ENCODE assay signal across 1 cellular context in genomic region chr11:33891714-33892327, GRCh38.
TF ChIP-seq lines count a peak whose summit lies in the region.

Gene LMO2, minus strand, starts transcription at chr11:33892076. Its CDS starts 22,360 bp downstream, at chr11:33869716.

TF ChIP-seq in K562, 482 proteins besides CTCF, POLR2A, EP300 and RAD21 (continued from another document and continues in another):
- TF ChIP-seq ZNF175 (CRISPR knock-in tag; IDR thresholded peaks at IDR 0.05; ENCODE audit: low read depth) = 0 out of 2 replicates have a peak, but pooled peaks have one; percentile 40
- no peak for TF ChIP-seq MLX (CRISPR knock-in tag; conservative IDR thresholded peaks at IDR 0.05)
- TF ChIP-seq ZBTB8A (IDR thresholded peaks at IDR 0.05; ENCODE audit: partially characterized antibody) = no peak
- TF ChIP-seq CREM (IDR thresholded peaks at IDR 0.05; ENCODE audit: low read depth) = no peak
- TF ChIP-seq ZNF41 (CRISPR knock-in tag; conservative IDR thresholded peaks at IDR 0.05) = no peak
- TF ChIP-seq SFPQ (IDR thresholded peaks at IDR 0.05; ENCODE audit: low read depth, low read length) = no peak
- no peak for TF ChIP-seq ELF1 (tag; IDR thresholded peaks at IDR 0.05)
- TF ChIP-seq FOXK2 (conservative IDR thresholded peaks at IDR 0.05 in 1 of 2, IDR thresholded peaks at IDR 0.05 in 1 of 2; ENCODE audit: low read depth in 2 of 2) = no peak
- no peak for TF ChIP-seq ESRRB (CRISPR knock-in tag; IDR thresholded peaks at IDR 0.05; ENCODE audit: borderline replicate concordance)
- TF ChIP-seq MAFF (IDR thresholded peaks at IDR 0.05; ENCODE audit: low read length) = no peak
- TF ChIP-seq ZKSCAN3 (CRISPR knock-in tag; IDR thresholded peaks at IDR 0.05) = no peak
- TF ChIP-seq POLR3A (IDR thresholded peaks at IDR 0.05; ENCODE audit: borderline replicate concordance, extremely low read depth, insufficient read depth, insufficient read length) = no peak
- no peak for TF ChIP-seq NR0B1 (IDR thresholded peaks at IDR 0.05; ENCODE audit: partially characterized antibody)
- no peak for TF ChIP-seq ADNP (tag; IDR thresholded peaks at IDR 0.05)
- TF ChIP-seq ID3 (CRISPR knock-in tag; IDR thresholded peaks at IDR 0.05) = no peak
- peak; percentile 13; the same call in 1 of the 2 replicates for TF ChIP-seq ID3 (tag; IDR thresholded peaks at IDR 0.05)
- no peak for TF ChIP-seq FOS (IDR thresholded peaks at IDR 0.05; ENCODE audit: extremely low read depth, insufficient read length)
- TF ChIP-seq MIER1 (IDR thresholded peaks at IDR 0.05; ENCODE audit: low read depth) = no peak
- no peak for TF ChIP-seq TAF15 (IDR thresholded peaks at IDR 0.05; ENCODE audit: low read depth, low read length)
- TF ChIP-seq DEAF1 (CRISPR knock-in tag; IDR thresholded peaks at IDR 0.05) = no peak
- peak; percentile 64; the same call in 1 of the 2 replicates for TF ChIP-seq HDAC2 (IDR thresholded peaks at IDR 0.05)
- TF ChIP-seq CREB3L1 (IDR thresholded peaks at IDR 0.05; ENCODE audit: borderline replicate concordance, low read depth) = no peak
- TF ChIP-seq RBBP5 (IDR thresholded peaks at IDR 0.05; ENCODE audit: borderline replicate concordance, insufficient read depth, low read length, poor library complexity, severe bottlenecking) = no peak
- TF ChIP-seq ATF6 (CRISPR knock-in tag; IDR thresholded peaks at IDR 0.05) = no peak
- no peak for TF ChIP-seq FOXJ2 (tag; IDR thresholded peaks at IDR 0.05)
- no peak for TF ChIP-seq ZNF217 (CRISPR knock-in tag; IDR thresholded peaks at IDR 0.05)
- no peak for TF ChIP-seq HOMEZ (CRISPR knock-in tag; IDR thresholded peaks at IDR 0.05)
- no peak for TF ChIP-seq PHB (CRISPR knock-in tag; IDR thresholded peaks at IDR 0.05)
- TF ChIP-seq HNRNPUL1 (IDR thresholded peaks at IDR 0.05; ENCODE audit: low read length) = no peak
- peak; percentile 69 for TF ChIP-seq ZNF24 (IDR thresholded peaks at IDR 0.05)
- TF ChIP-seq UBTF (IDR thresholded peaks at IDR 0.05; ENCODE audit: borderline replicate concordance in 1 of 2, low read depth in 2 of 2, low read length in 2 of 2) = no peak
- no peak for TF ChIP-seq NFIX (CRISPR knock-in tag; IDR thresholded peaks at IDR 0.05; ENCODE audit: low read depth)
- no peak for TF ChIP-seq TRIM24 (IDR thresholded peaks at IDR 0.05)
- peak; percentile 74 for TF ChIP-seq RBFOX2 (IDR thresholded peaks at IDR 0.05; ENCODE audit: low read depth, low read length)
- TF ChIP-seq ZFP36 (IDR thresholded peaks at IDR 0.05; ENCODE audit: low read depth, low read length, partially characterized antibody) = no peak
- peak; percentile 67 for TF ChIP-seq FOSL1 (tag; conservative IDR thresholded peaks at IDR 0.05)
- no peak for TF ChIP-seq XRCC3 (IDR thresholded peaks at IDR 0.05)
- TF ChIP-seq BACH1 (tag; IDR thresholded peaks at IDR 0.05) = no peak
- peak; percentile 77 for TF ChIP-seq NFIC (IDR thresholded peaks at IDR 0.05)
- TF ChIP-seq RUNX1 (IDR thresholded peaks at IDR 0.05; ENCODE audit: low read depth) = no peak
- TF ChIP-seq ARHGAP35 (IDR thresholded peaks at IDR 0.05; ENCODE audit: partially characterized antibody) = no peak
- TF ChIP-seq EGR1 (conservative IDR thresholded peaks at IDR 0.05) = no peak
- TF ChIP-seq ZNF146 (CRISPR knock-in tag; IDR thresholded peaks at IDR 0.05; ENCODE audit: unreplicated experiment) = no peak
- TF ChIP-seq ZNF184 (CRISPR knock-in tag; IDR thresholded peaks at IDR 0.05) = no peak
- TF ChIP-seq HMGN3 (IDR thresholded peaks at IDR 0.05; ENCODE audit: borderline replicate concordance, extremely low read depth, insufficient read length, low read depth, low read length) = no peak
- TF ChIP-seq REST (CRISPR knock-in tag; IDR thresholded peaks at IDR 0.05; ENCODE audit: low read depth) = no peak
- no peak for TF ChIP-seq BCL6 (CRISPR knock-in tag; IDR thresholded peaks at IDR 0.05)
- TF ChIP-seq NELFE (IDR thresholded peaks at IDR 0.05; ENCODE audit: insufficient read depth, insufficient read length) = no peak
- TF ChIP-seq ZNF644 (tag; IDR thresholded peaks at IDR 0.05; ENCODE audit: low read depth) = no peak
- TF ChIP-seq SETDB1 (IDR thresholded peaks at IDR 0.05; ENCODE audit: low read length) = no peak
- TF ChIP-seq DDX20 (tag; IDR thresholded peaks at IDR 0.05; ENCODE audit: low read depth) = no peak
- no peak for TF ChIP-seq POLR3G (IDR thresholded peaks at IDR 0.05; ENCODE audit: extremely low read depth, insufficient read length, insufficient replicate concordance)
- TF ChIP-seq ZNF124 (CRISPR knock-in tag; IDR thresholded peaks at IDR 0.05) = no peak
- no peak for TF ChIP-seq SPI1 (IDR thresholded peaks at IDR 0.05; ENCODE audit: borderline replicate concordance, low read depth, low read length)
